In genomic region chr3:64078966-64079365, GRCh38 we compare ENCODE assay signal across 27 cellular contexts.
"Had no signal": no experiment of that assay in that cellular context is flagged by ENCODE, and none has a peak within 500 bp of the region (broad histone marks: within the 10 kb centered on the region; RNA-seq: fewer than 3 reads in every experiment).

No MANE protein-coding gene starts in this region.

- ATAC-seq: activated CD4-positive, CD25-positive, alpha-beta regulatory T cell treated with anti-CD3 and anti-CD28 coated beads, Interleukin-2, amount 50 U/mL, for 24 hours; activated CD8-positive, alpha-beta T cell treated with anti-CD3 and anti-CD28 coated beads for 36 hours; activated naive CD8-positive, alpha-beta T cell treated with anti-CD3 and anti-CD28 coated beads, Interleukin-2, amount 50 U/mL, for 24 hours; activated T-cell treated with anti-CD3 and anti-CD28 coated beads, Interleukin-2, amount 50 U/mL, for 4 hours; T-helper 17 cell had no signal

- H3K4me1 ChIP-seq: ascending aorta, breast epithelium, colonic mucosa had no signal

- H3K9me3 ChIP-seq: ascending aorta, breast epithelium, colonic mucosa, esophagus squamous epithelium, gastroesophageal sphincter, heart right ventricle had no signal

- H3K27me3 ChIP-seq: ascending aorta, breast epithelium, cardiac muscle cell, colonic mucosa, esophagus squamous epithelium, gastroesophageal sphincter, heart right ventricle had no signal

- H3K27ac ChIP-seq: ascending aorta, breast epithelium, cardiac muscle cell, colonic mucosa, epithelial cell of prostate, esophagus squamous epithelium, gastroesophageal sphincter, heart right ventricle, WERI-Rb-1 had no signal

- DNase-seq: activated B cell treated with CpG ODN at 0.5 μM for 24 hours; activated CD4-positive, alpha-beta T cell treated with anti-CD3 and anti-CD28 coated beads for 48 hours; activated CD4-positive, alpha-beta T cell treated with anti-CD3 and anti-CD28 coated beads, Interleukin-2, amount 50 U/mL, for 1 hour; activated CD4-positive, alpha-beta T cell treated with anti-CD3 and anti-CD28 coated beads, Interleukin-2, amount 50 U/mL, for 48 hours; activated CD8-positive, alpha-beta memory T cell treated with anti-CD3 and anti-CD28 coated beads for 24 hours; activated CD8-positive, alpha-beta T cell treated with anti-CD3 and anti-CD28 coated beads for 36 hours; activated effector memory CD4-positive, alpha-beta T cell treated with anti-CD3 and anti-CD28 coated beads, Interleukin-2, amount 50 U/mL, for 16 hours; activated naive CD4-positive, alpha-beta T cell treated with anti-CD3 and anti-CD28 coated beads for 36 hours; activated naive CD8-positive, alpha-beta T cell treated with anti-CD3 and anti-CD28 coated beads for 36 hours; activated naive CD8-positive, alpha-beta T cell treated with anti-CD3 and anti-CD28 coated beads, Interleukin-2, amount 50 U/mL, for 24 hours; activated T-cell treated with anti-CD3 and anti-CD28 coated beads, Interleukin-2, amount 50 U/mL, for 4 hours; central memory CD4-positive, alpha-beta T cell; cerebellar nuclear complex; colonic mucosa; effector CD8-positive, alpha-beta T cell; esophagus squamous epithelium; foreskin melanocyte; heart right ventricle; T-helper 17 cell; T1000; WERI-Rb-1 had no signal

- H3K4me3 ChIP-seq: ascending aorta, breast epithelium, cardiac muscle cell, colonic mucosa, esophagus squamous epithelium, gastroesophageal sphincter, heart right ventricle had no signal

- H3K36me3 ChIP-seq: ascending aorta, breast epithelium, cardiac muscle cell, colonic mucosa, esophagus squamous epithelium, gastroesophageal sphincter, heart right ventricle, WERI-Rb-1 had no signal
